1 cellular context compared by ENCODE assay signal in the genomic region with DNA sequence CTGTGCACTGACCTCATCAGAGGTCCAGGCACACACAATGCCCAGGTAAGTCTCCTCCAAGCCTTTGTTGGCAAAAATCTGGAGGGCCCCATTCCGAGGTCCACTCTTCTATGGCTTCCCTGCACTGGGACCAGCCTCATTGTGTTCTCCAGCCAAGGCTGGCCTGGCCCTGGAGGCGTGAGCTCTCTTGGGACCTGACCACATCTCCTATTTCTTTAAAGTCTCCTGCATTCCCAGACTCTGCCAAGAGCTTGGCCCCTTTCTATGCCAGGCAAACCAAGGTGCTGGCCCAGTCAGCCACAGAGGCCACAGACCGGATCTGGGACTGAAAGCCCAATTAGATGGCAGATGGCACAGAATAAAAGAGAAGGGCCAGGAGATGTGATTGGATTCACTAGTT.
TF ChIP-seq lines count a peak whose summit lies in the region.

No MANE protein-coding gene starts in this region.

TF ChIP-seq in IMR-90, 13 proteins besides CTCF, POLR2A, EP300 and RAD21:
- TF ChIP-seq, protein P1, sequence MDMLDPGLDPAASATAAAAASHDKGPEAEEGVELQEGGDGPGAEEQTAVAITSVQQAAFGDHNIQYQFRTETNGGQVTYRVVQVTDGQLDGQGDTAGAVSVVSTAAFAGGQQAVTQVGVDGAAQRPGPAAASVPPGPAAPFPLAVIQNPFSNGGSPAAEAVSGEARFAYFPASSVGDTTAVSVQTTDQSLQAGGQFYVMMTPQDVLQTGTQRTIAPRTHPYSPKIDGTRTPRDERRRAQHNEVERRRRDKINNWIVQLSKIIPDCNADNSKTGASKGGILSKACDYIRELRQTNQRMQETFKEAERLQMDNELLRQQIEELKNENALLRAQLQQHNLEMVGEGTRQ (IDR thresholded peaks at IDR 0.05; ENCODE audit: low read depth, low read length): no peak
- TF ChIP-seq BHLHE40 (IDR thresholded peaks at IDR 0.05; ENCODE audit: low read depth, low read length): no peak
- no peak for TF ChIP-seq CEBPB (IDR thresholded peaks at IDR 0.05; ENCODE audit: low read depth, low read length)
- no peak for TF ChIP-seq MAZ (IDR thresholded peaks at IDR 0.05; ENCODE audit: borderline replicate concordance, low read depth, low read length)
- no peak for TF ChIP-seq MAFK (IDR thresholded peaks at IDR 0.05; ENCODE audit: low read depth, low read length)
- TF ChIP-seq MXI1 (IDR thresholded peaks at IDR 0.05; ENCODE audit: borderline replicate concordance, low read depth, low read length): no peak
- no peak for TF ChIP-seq CHD1 (IDR thresholded peaks at IDR 0.05; ENCODE audit: low read depth, low read length)
- TF ChIP-seq RFX5 (IDR thresholded peaks at IDR 0.05; ENCODE audit: low read depth, low read length): no peak
